Comparison of ENCODE assay signal across 1 cellular context in genomic region chr3:33848624-33849347, GRCh38.
TF ChIP-seq lines count a peak whose summit lies in the region.

No MANE protein-coding gene starts in this region.

TF ChIP-seq in HepG2, 621 proteins besides CTCF, POLR2A, EP300 and RAD21 (continued from another document):
- TF ChIP-seq, protein P1, sequence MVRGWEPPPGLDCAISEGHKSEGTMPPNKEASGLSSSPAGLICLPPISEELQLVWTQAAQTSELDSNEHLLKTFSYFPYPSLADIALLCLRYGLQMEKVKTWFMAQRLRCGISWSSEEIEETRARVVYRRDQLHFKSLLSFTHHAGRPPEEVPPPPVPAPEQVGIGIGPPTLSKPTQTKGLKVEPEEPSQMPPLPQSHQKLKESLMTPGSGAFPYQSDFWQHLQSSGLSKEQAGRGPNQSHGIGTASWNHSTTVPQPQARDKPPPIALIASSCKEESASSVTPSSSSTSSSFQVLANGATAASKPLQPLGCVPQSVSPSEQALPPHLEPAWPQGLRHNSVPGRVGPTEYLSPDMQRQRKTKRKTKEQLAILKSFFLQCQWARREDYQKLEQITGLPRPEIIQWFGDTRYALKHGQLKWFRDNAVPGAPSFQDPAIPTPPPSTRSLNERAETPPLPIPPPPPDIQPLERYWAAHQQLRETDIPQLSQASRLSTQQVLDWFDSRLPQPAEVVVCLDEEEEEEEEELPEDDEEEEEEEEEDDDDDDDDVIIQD (CRISPR knock-in tag; IDR thresholded peaks at IDR 0.05; ENCODE audit: low read depth) = peak; percentile 28; the same call in 1 of the 2 replicates
- no peak for TF ChIP-seq TCF7L2 (IDR thresholded peaks at IDR 0.05; ENCODE audit: low read depth, low read length)
- no peak for TF ChIP-seq ZNF841 (CRISPR knock-in tag; IDR thresholded peaks at IDR 0.05; ENCODE audit: borderline replicate concordance)
- TF ChIP-seq GZF1 (CRISPR knock-in tag; IDR thresholded peaks at IDR 0.05) = no peak
- TF ChIP-seq RARA (CRISPR knock-in tag; IDR thresholded peaks at IDR 0.05) = peak; percentile 28; the same call in 1 of the 2 replicates
- peak; percentile 44; the same call in 1 of the 2 replicates for TF ChIP-seq ELF3 (CRISPR knock-in tag; IDR thresholded peaks at IDR 0.05)
- TF ChIP-seq ZBTB37 (CRISPR knock-in tag; IDR thresholded peaks at IDR 0.05) = no peak
- TF ChIP-seq, protein P2, sequence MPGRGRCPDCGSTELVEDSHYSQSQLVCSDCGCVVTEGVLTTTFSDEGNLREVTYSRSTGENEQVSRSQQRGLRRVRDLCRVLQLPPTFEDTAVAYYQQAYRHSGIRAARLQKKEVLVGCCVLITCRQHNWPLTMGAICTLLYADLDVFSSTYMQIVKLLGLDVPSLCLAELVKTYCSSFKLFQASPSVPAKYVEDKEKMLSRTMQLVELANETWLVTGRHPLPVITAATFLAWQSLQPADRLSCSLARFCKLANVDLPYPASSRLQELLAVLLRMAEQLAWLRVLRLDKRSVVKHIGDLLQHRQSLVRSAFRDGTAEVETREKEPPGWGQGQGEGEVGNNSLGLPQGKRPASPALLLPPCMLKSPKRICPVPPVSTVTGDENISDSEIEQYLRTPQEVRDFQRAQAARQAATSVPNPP (CRISPR knock-in tag; IDR thresholded peaks at IDR 0.05) = no peak
- no peak for TF ChIP-seq WIZ (CRISPR knock-in tag; IDR thresholded peaks at IDR 0.05)
- TF ChIP-seq ZNF44 (CRISPR knock-in tag; IDR thresholded peaks at IDR 0.05) = no peak
- no peak for TF ChIP-seq ZNF550 (CRISPR knock-in tag; IDR thresholded peaks at IDR 0.05; ENCODE audit: borderline replicate concordance)
- TF ChIP-seq ONECUT2 (CRISPR knock-in tag; IDR thresholded peaks at IDR 0.05) = no peak
- TF ChIP-seq ZNF574 (CRISPR knock-in tag; IDR thresholded peaks at IDR 0.05) = no peak
- peak; percentile 20; the same call in 1 of the 2 replicates for TF ChIP-seq SAP130 (CRISPR knock-in tag; IDR thresholded peaks at IDR 0.05; ENCODE audit: low read depth)
- peak; percentile 61 for TF ChIP-seq TCF7 (IDR thresholded peaks at IDR 0.05; ENCODE audit: low read depth)
- peak; percentile 57; the same call in 1 of the 2 replicates for TF ChIP-seq SOX5 (CRISPR knock-in tag; IDR thresholded peaks at IDR 0.05; ENCODE audit: borderline replicate concordance)
- TF ChIP-seq GATAD1 (CRISPR knock-in tag; IDR thresholded peaks at IDR 0.05) = no peak
